ENCODE assay signal across 1 cellular context in genomic region chr1:220786337-220787068, GRCh38.
TF ChIP-seq lines count a peak whose summit lies in the region.

Gene MTARC1 (plus strand): TSS chr1:220786913. CDS start chr1:220786945, 32 bp downstream.

TF ChIP-seq in HepG2, 621 proteins besides CTCF, POLR2A, EP300 and RAD21 (continued from another document and continues in another):
- TF ChIP-seq PTBP1 (IDR thresholded peaks at IDR 0.05; ENCODE audit: low read depth, low read length, poor library complexity, severe bottlenecking), result no peak
- TF ChIP-seq TFAP4 (IDR thresholded peaks at IDR 0.05; ENCODE audit: borderline replicate concordance, low read depth), result no peak
- TF ChIP-seq ZBTB49 (CRISPR knock-in tag; IDR thresholded peaks at IDR 0.05; ENCODE audit: borderline replicate concordance), result no peak
- TF ChIP-seq KLF16 (CRISPR knock-in tag; IDR thresholded peaks at IDR 0.05), result 0 out of 4 replicates have a peak, but pooled peaks of 1 of the 2 experiments have one; percentile 14
- TF ChIP-seq ZBTB44 (CRISPR knock-in tag; IDR thresholded peaks at IDR 0.05), result no peak
- no peak for TF ChIP-seq AHR (CRISPR knock-in tag; IDR thresholded peaks at IDR 0.05)
- TF ChIP-seq TBL1XR1 (IDR thresholded peaks at IDR 0.05; ENCODE audit: borderline replicate concordance, low read length, partially characterized antibody), result no peak
- no peak for TF ChIP-seq KLF13 (CRISPR knock-in tag; IDR thresholded peaks at IDR 0.05)
- no peak for TF ChIP-seq NFATC3 (CRISPR knock-in tag; IDR thresholded peaks at IDR 0.05)
- TF ChIP-seq ZBTB37 (CRISPR knock-in tag; IDR thresholded peaks at IDR 0.05), result no peak
- TF ChIP-seq SNAPC4 (CRISPR knock-in tag; IDR thresholded peaks at IDR 0.05), result no peak
- no peak for TF ChIP-seq HMGA1 (CRISPR knock-in tag; conservative IDR thresholded peaks at IDR 0.05)
- no peak for TF ChIP-seq SRSF9 (IDR thresholded peaks at IDR 0.05; ENCODE audit: borderline replicate concordance, insufficient read depth, low read depth, low read length, poor library complexity, severe bottlenecking)
- TF ChIP-seq TSC22D2 (CRISPR knock-in tag; IDR thresholded peaks at IDR 0.05; ENCODE audit: borderline replicate concordance), result no peak
- no peak for TF ChIP-seq GPN1 (CRISPR knock-in tag; IDR thresholded peaks at IDR 0.05; ENCODE audit: borderline replicate concordance)
- 0 out of 2 replicates have a peak, but pooled peaks have one; percentile 61 for TF ChIP-seq ATF7-NPFF (CRISPR knock-in tag; IDR thresholded peaks at IDR 0.05; ENCODE audit: low read depth)
- TF ChIP-seq NFRKB (IDR thresholded peaks at IDR 0.05), result no peak
- peak; percentile 45; the same call in 1 of the 2 replicates for TF ChIP-seq MAZ (IDR thresholded peaks at IDR 0.05; ENCODE audit: borderline replicate concordance, low read depth, low read length)
- TF ChIP-seq MAZ (CRISPR knock-in tag; IDR thresholded peaks at IDR 0.05; ENCODE audit: low read depth), result peak; percentile 85
- no peak for TF ChIP-seq PAF1 (CRISPR knock-in tag; IDR thresholded peaks at IDR 0.05)
- 0 out of 2 replicates have a peak, but pooled peaks have one; percentile 60 for TF ChIP-seq ZFP37 (CRISPR knock-in tag; IDR thresholded peaks at IDR 0.05; ENCODE audit: borderline replicate concordance)
- TF ChIP-seq MIER2 (CRISPR knock-in tag; IDR thresholded peaks at IDR 0.05), result 0 out of 2 replicates have a peak, but pooled peaks have one; percentile 14
- TF ChIP-seq ZGPAT (CRISPR knock-in tag; IDR thresholded peaks at IDR 0.05), result peak; percentile 65; the same call in 1 of the 2 replicates
- TF ChIP-seq SSRP1 (CRISPR knock-in tag; IDR thresholded peaks at IDR 0.05), result no peak
- no peak for TF ChIP-seq PREB (CRISPR knock-in tag; IDR thresholded peaks at IDR 0.05)
- no peak for TF ChIP-seq FOXA1 (IDR thresholded peaks at IDR 0.05)
- TF ChIP-seq FOXA1 (CRISPR knock-in tag; IDR thresholded peaks at IDR 0.05), result peak; percentile 37; the same call in 1 of the 2 replicates
- no peak for TF ChIP-seq ZKSCAN1 (IDR thresholded peaks at IDR 0.05; ENCODE audit: low read length)
- TF ChIP-seq KDM2A (CRISPR knock-in tag; IDR thresholded peaks at IDR 0.05; ENCODE audit: borderline replicate concordance, low read depth), result peak; percentile 83; the same call in 1 of the 2 replicates
- no peak; the same call in 1 of the 2 replicates for TF ChIP-seq CREBL2 (CRISPR knock-in tag; IDR thresholded peaks at IDR 0.05; ENCODE audit: borderline replicate concordance)
- no peak for TF ChIP-seq AKAP8 (CRISPR knock-in tag; IDR thresholded peaks at IDR 0.05)
- TF ChIP-seq HOXA9 (CRISPR knock-in tag; IDR thresholded peaks at IDR 0.05; ENCODE audit: borderline replicate concordance), result no peak
- TF ChIP-seq TBX3 (IDR thresholded peaks at IDR 0.05; ENCODE audit: borderline replicate concordance), result no peak
- 0 out of 2 replicates have a peak, but pooled peaks have one; percentile 35 for TF ChIP-seq ZNF772 (CRISPR knock-in tag; IDR thresholded peaks at IDR 0.05)
- peak; percentile 93 for TF ChIP-seq MYPOP (CRISPR knock-in tag; IDR thresholded peaks at IDR 0.05)
- no peak for TF ChIP-seq ZFP36L1 (CRISPR knock-in tag; IDR thresholded peaks at IDR 0.05)
- TF ChIP-seq ZMAT5 (CRISPR knock-in tag; IDR thresholded peaks at IDR 0.05; ENCODE audit: borderline replicate concordance, low read depth), result no peak
- no peak for TF ChIP-seq KLF11 (CRISPR knock-in tag; IDR thresholded peaks at IDR 0.05)
- TF ChIP-seq ASH2L (IDR thresholded peaks at IDR 0.05; ENCODE audit: insufficient read length, low read depth, low read length), result no peak
- peak; percentile 66; the same call in 1 of the 2 replicates for TF ChIP-seq ZNF331 (CRISPR knock-in tag; IDR thresholded peaks at IDR 0.05)
- TF ChIP-seq JUN (CRISPR knock-in tag; IDR thresholded peaks at IDR 0.05), result peak; percentile 21; the same call in 1 of the 2 replicates
- no peak for TF ChIP-seq NFIC (IDR thresholded peaks at IDR 0.05; ENCODE audit: low read length)
- TF ChIP-seq BATF2 (CRISPR knock-in tag; IDR thresholded peaks at IDR 0.05), result no peak
- TF ChIP-seq ZFX (CRISPR knock-in tag; IDR thresholded peaks at IDR 0.05; ENCODE audit: low read depth), result peak; percentile 78
- no peak; the same call in 1 of the 2 replicates for TF ChIP-seq MTF2 (CRISPR knock-in tag; IDR thresholded peaks at IDR 0.05; ENCODE audit: borderline replicate concordance)
- TF ChIP-seq TAF1 (CRISPR knock-in tag; IDR thresholded peaks at IDR 0.05), result peak; percentile 78
- 0 out of 2 replicates have a peak, but pooled peaks have one; percentile 64 for TF ChIP-seq RARG (CRISPR knock-in tag; IDR thresholded peaks at IDR 0.05; ENCODE audit: low read depth)
